Comparison of ENCODE assay signal across 7 cellular contexts in genomic region chr2:225415809-225416208, GRCh38. TPM values are rescaled to one million over a fixed set of nuclear protein-coding genes. Genes with fewer than 3 reads are reported as not detected.
"Had no signal": no experiment of that assay in that cellular context is flagged by ENCODE, and none has a peak within 500 bp of the region (broad histone marks: within the 10 kb centered on the region; RNA-seq: fewer than 3 reads in every experiment).

No MANE protein-coding gene starts in this region.

- ATAC-seq: HCT116, K562 had no signal

- H3K4me3 Mint-ChIP-seq: HFFc6 had no signal

- DNase-seq: GM23248, GOT3, H7, HFFc6, IMR-90 had no signal

- H3K27ac Mint-ChIP-seq: HFFc6 had no signal

- H3K9me3 Mint-ChIP-seq: HFFc6 had no signal

RNA-seq across cellular contexts. Expression of gene NYAP2, which starts 16.3 kb away (rescaled TPM):
- total RNA-seq: GM23248, H7, HFFc6, IMR-90 had no signal
